8 cellular contexts compared by ENCODE assay signal in the genomic region with DNA sequence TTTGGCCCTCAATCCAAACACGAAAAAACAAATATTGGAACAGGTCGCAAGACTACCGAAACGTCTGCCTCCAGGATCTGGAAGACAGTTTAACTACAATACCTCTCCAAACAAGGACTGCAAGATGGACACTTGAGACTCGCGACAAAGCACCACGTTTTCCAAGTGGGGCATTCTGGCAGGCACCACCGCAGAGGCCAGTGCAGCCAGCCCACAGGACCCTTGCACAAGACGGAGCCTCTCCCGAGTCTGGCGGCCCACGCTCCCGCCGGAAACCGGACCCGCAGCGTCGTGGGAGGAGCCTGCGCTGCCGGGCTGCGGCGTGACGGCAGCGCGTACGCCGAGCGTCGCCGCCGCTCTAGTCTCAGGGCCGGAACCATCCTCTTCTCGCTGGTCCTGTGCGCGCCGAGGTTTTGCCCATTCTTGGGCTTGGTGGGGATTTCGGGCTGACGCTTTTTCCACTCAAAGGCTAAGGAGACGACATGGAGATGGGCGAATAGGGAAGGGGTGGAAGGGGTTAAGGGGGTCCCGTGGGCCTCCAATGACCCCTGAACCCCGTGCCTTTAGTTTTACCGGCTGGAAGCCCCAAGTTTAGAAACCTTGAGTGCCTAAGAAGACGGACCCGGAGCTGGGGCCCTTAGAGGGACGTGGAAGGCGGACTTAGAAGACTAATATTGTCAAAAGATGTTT. TPM values are rescaled to one million over a fixed set of nuclear protein-coding genes. Genes with fewer than 3 reads are reported as not detected.
DNase-seq lines count a peak whose midpoint lies in the region; ATAC-seq and TF ChIP-seq lines count a peak whose summit lies in the region.

A gene (minus strand): TSS at position 283 of the 690 bp plus-strand sequence. CDS start 109 bp downstream, at position 174.

- H3K9ac ChIP-seq in GM23248: peak within 1 kb of the TSS; percentile 91
- peak within 1 kb of the TSS; percentile 90 to 99 (median 95) for H3K9ac ChIP-seq in subcutaneous abdominal adipose tissue (ENCODE audit: low read length in 5 of 5)

- peak; percentile 83 for DNase-seq in EH (ENCODE audit: low read depth)
- peak; percentile 97 for DNase-seq in GM23248
- peak; percentile 85 to 87 for DNase-seq in Kasumi-1 (lab: John Stamatoyannopoulos, UW)
- DNase-seq in SHP77 treated with DMSO at 0.1 percent for 48 hours (lab: John Stamatoyannopoulos, UW): peak; percentile 59
- DNase-seq in activated gamma-delta T cell (lab: John Stamatoyannopoulos, UW): peak; percentile 56
- DNase-seq in foreskin keratinocyte: peak; percentile 32 to 65

- H3K4me1 ChIP-seq in GM23248 (ENCODE audit: insufficient read depth): peaks cover 8% of the 10 kb centered on the region
- peaks cover 7% of the 10 kb centered on the region for H3K4me1 ChIP-seq in foreskin keratinocyte
- H3K4me1 ChIP-seq in neuron (ENCODE audit: insufficient read depth, low read length): peaks cover 17% of the 10 kb centered on the region
- peaks cover 6 to 30% (median 23%) of the 10 kb centered on the region in 5 donors for H3K4me1 ChIP-seq in subcutaneous abdominal adipose tissue (ENCODE audit: control insufficient read depth in 5 of 5, insufficient read depth in 5 of 5, low read length in 5 of 5)

- WGBS in GM23248 (ENCODE audit: low coverage in 1 of 2, low lambda C conversion rate in 2 of 2, missing lambda C conversion rate in 2 of 2), 2 experiments: 1% methylated on average over 41 to 47 of the region's 47 CpGs

- no peak for TF ChIP-seq CTCF in foreskin keratinocyte (conservative IDR thresholded peaks at IDR 0.05)

- H4K20me1 ChIP-seq in GM23248 (ENCODE audit: insufficient read depth): no peaks in the 10 kb centered on the region

- peak; percentile 99 for ATAC-seq in foreskin keratinocyte

- no peaks in the 10 kb centered on the region for H3F3A ChIP-seq in GM23248 (ENCODE audit: insufficient read depth)

- H3K9me3 ChIP-seq in GM23248 (ENCODE audit: low read depth) (no peaks in the 10 kb centered on the region), neuron (ENCODE audit: low read length) (no peaks in the 10 kb centered on the region), subcutaneous abdominal adipose tissue (ENCODE audit: control insufficient read depth in 5 of 5, low read length in 5 of 5) (no peaks in the 10 kb centered on the region)

- H3K9me2 ChIP-seq in GM23248 (ENCODE audit: insufficient read depth): no peaks in the 10 kb centered on the region

- H3K4me2 ChIP-seq in GM23248 (ENCODE audit: unreplicated experiment): peak within 1 kb of the TSS; percentile 100

- in situ Hi-C loops in GM23248 (cut with MboI): no loop called here

- no peaks in the 10 kb centered on the region for H3K27me3 ChIP-seq in GM23248 (replicated peaks; ENCODE audit: insufficient read depth)
- no peaks in the 10 kb centered on the region for H3K27me3 ChIP-seq in foreskin keratinocyte
- H3K27me3 ChIP-seq in neuron (ENCODE audit: insufficient read depth, low read length): no peaks in the 10 kb centered on the region
- no peaks in the 10 kb centered on the region for H3K27me3 ChIP-seq in subcutaneous abdominal adipose tissue (ENCODE audit: control insufficient read depth in 5 of 5, insufficient read depth in 4 of 5, low read length in 5 of 5)

- peak within 1 kb of the TSS; percentile 99 for H2AFZ ChIP-seq in GM23248
- H2AFZ ChIP-seq in neuron (ENCODE audit: low read depth, low read length): peak within 1 kb of the TSS; percentile 81

- peak within 1 kb of the TSS; percentile 97 for H3K4me3 ChIP-seq in GM23248
- H3K4me3 ChIP-seq in neuron (ENCODE audit: low read length): peak within 1 kb of the TSS; percentile 81
- H3K4me3 ChIP-seq in subcutaneous abdominal adipose tissue (ENCODE audit: low read depth in 1 of 5, low read length in 5 of 5): peak within 1 kb of the TSS; percentile 84 to 100 (median 97)

- H3K79me2 ChIP-seq in GM23248 (ENCODE audit: insufficient read depth): peaks cover 49% of the 10 kb centered on the region

- peak within 1 kb of the TSS; percentile 66 for H3K27ac ChIP-seq in GM23248
- peak within 1 kb of the TSS; percentile 86 for H3K27ac ChIP-seq in foreskin keratinocyte
- peak within 1 kb of the TSS; percentile 83 for H3K27ac ChIP-seq in subcutaneous abdominal adipose tissue (ENCODE audit: low read depth, low read length)

- no peaks in the 10 kb centered on the region for H3K36me3 ChIP-seq in GM23248 (ENCODE audit: low read depth)
- peaks cover 15% of the 10 kb centered on the region for H3K36me3 ChIP-seq in neuron (ENCODE audit: insufficient read depth, low read length)
- peaks cover 6 to 11% (median 10%) of the 10 kb centered on the region in 5 donors for H3K36me3 ChIP-seq in subcutaneous abdominal adipose tissue (ENCODE audit: control insufficient read depth in 5 of 5, insufficient read depth in 5 of 5, low read length in 5 of 5)

RNA-seq across cellular contexts. Expression of the gene that starts here (rescaled TPM):
- total RNA-seq in GM23248 (2014; rRNA removed; shearing (Covaris generic)): 21.4 and 23.3 TPM in 2 replicates
- polyA plus RNA-seq in GM23248 (2016; fragmentation: Nextera tagmentation; extraction: Ambion mirVana) (24.0 and 24.9 TPM in 2 replicates), foreskin keratinocyte (17.8 and 19.9 TPM in 2 replicates)
- total RNA-seq in foreskin keratinocyte: 19.5 and 23.0 TPM in 2 replicates

Comparison
In these comparisons a context has a peak if more than half of its experiments do, and no peak if none do; other contexts are left out.
1. Peak in every context shown above with its lines: DNase-seq, ATAC-seq, H3K4me3 ChIP-seq and H3K27ac ChIP-seq.